In genomic region chr10:24916365-24916764, GRCh38 we compare ENCODE assay signal across 20 cellular contexts. TPM values are rescaled to one million over a fixed set of nuclear protein-coding genes. Genes with fewer than 3 reads are reported as not detected.
DNase-seq lines count a peak whose midpoint lies in the region; ATAC-seq and TF ChIP-seq lines count a peak whose summit lies in the region.
"Had no signal": no experiment of that assay in that cellular context is flagged by ENCODE, and none has a peak within 500 bp of the region (broad histone marks: within the 10 kb centered on the region; RNA-seq: fewer than 3 reads in every experiment).

No MANE protein-coding gene starts in this region.

- CTCF ChIA-PET in WTC11 (lab: Charles Lee), result no interaction called here

- H2AFZ ChIP-seq in GM23338, result peak overlapping the region; percentile 57; the same call in 1 of the 2 replicates

- no peak overlapping the region for H3K27ac ChIP-seq in GM23338 (ENCODE audit: low read depth)
- H3K27ac ChIP-seq: SK-N-MC had no signal

- peak; percentile 54 for DNase-seq in activated CD4-positive, alpha-beta T cell treated with anti-CD3 and anti-CD28 coated beads, Interleukin-2, amount 10 ng/mL, durations not matched to agents 24 days and 14 days
- DNase-seq in activated CD4-positive, alpha-beta T cell treated with anti-CD3 and anti-CD28 coated beads for 1 hour, result no peak
- DNase-seq in GM23338 (ENCODE audit: low spot score) (no peak), WTC11 (ENCODE audit: low spot score) (no peak), MV-4-11 (lab: John Stamatoyannopoulos, UW) (no peak)
- DNase-seq in natural killer cell treated with Interleukin-12 subunit alpha and Interleukin-12 subunit beta and Interleukin-15 and Interleukin-18, amount 100 ng/mL, for 72 hours (ENCODE audit: low spot score), result no peak
- DNase-seq: C1 segment of cervical spinal cord, DMS 273 treated with DMSO at 0.1 percent for 48 hours, GF-D8, IMR-90, NCI-H1436, NCI-H2029 treated with DMSO at 0.1 percent for 48 hours, NCI-H2171 treated with DMSO at 0.1 percent for 48 hours, NCI-H774, Peyer's patch, Right ventricle myocardium superior had no signal

- no peaks in the 10 kb centered on the region for H3K27me3 ChIP-seq in GM23338 (ENCODE audit: insufficient read depth)
- H3K27me3 ChIP-seq: Peyer's patch had no signal

- no peak overlapping the region for H3K4me3 Mint-ChIP-seq in activated CD4-positive, alpha-beta T cell treated with anti-CD3 and anti-CD28 coated beads, Interleukin-2, amount 10 ng/mL, durations not matched to agents 24 days and 14 days
- H3K4me3 Mint-ChIP-seq in GM23338 (no peak overlapping the region), WTC11 (no peak overlapping the region)
- no peak overlapping the region for H3K4me3 Mint-ChIP-seq in natural killer cell treated with Interleukin-12 subunit alpha and Interleukin-12 subunit beta and Interleukin-15 and Interleukin-18, amount 100 ng/mL, for 72 hours

- H4K20me1 ChIP-seq in GM23338 (replicated peaks; ENCODE audit: insufficient read depth), result no peaks in the 10 kb centered on the region

- peaks cover 5% of the 10 kb centered on the region for H3K9me3 Mint-ChIP-seq in activated CD4-positive, alpha-beta T cell treated with anti-CD3 and anti-CD28 coated beads, Interleukin-2, amount 10 ng/mL, durations not matched to agents 24 days and 14 days
- H3K9me3 Mint-ChIP-seq in GM23338, result peaks cover 6% of the 10 kb centered on the region; the same call in 2 of the 3 replicates
- peaks cover 6% of the 10 kb centered on the region for H3K9me3 Mint-ChIP-seq in WTC11
- H3K9me3 Mint-ChIP-seq in natural killer cell treated with Interleukin-12 subunit alpha and Interleukin-12 subunit beta and Interleukin-15 and Interleukin-18, amount 100 ng/mL, for 72 hours, result no peaks in the 10 kb centered on the region

- H3K36me3 Mint-ChIP-seq in activated CD4-positive, alpha-beta T cell treated with anti-CD3 and anti-CD28 coated beads, Interleukin-2, amount 10 ng/mL, durations not matched to agents 24 days and 14 days (ENCODE audit: low read depth), result peaks cover 3% of the 10 kb centered on the region
- H3K36me3 Mint-ChIP-seq in GM23338 (ENCODE audit: low read depth) (peaks cover 4% of the 10 kb centered on the region; the same call in 2 of the 3 replicates), WTC11 (peaks cover 5% of the 10 kb centered on the region)
- H3K36me3 Mint-ChIP-seq in natural killer cell treated with Interleukin-12 subunit alpha and Interleukin-12 subunit beta and Interleukin-15 and Interleukin-18, amount 100 ng/mL, for 72 hours, result peaks cover 6% of the 10 kb centered on the region

- no peak overlapping the region for H3K4me3 ChIP-seq in GM23338
- H3K4me3 ChIP-seq: Peyer's patch, SK-N-MC had no signal

- H3K27ac Mint-ChIP-seq in activated CD4-positive, alpha-beta T cell treated with anti-CD3 and anti-CD28 coated beads, Interleukin-2, amount 10 ng/mL, durations not matched to agents 24 days and 14 days, result no peak overlapping the region
- H3K27ac Mint-ChIP-seq in GM23338 (no peak overlapping the region), WTC11 (no peak overlapping the region)
- H3K27ac Mint-ChIP-seq in natural killer cell treated with Interleukin-12 subunit alpha and Interleukin-12 subunit beta and Interleukin-15 and Interleukin-18, amount 100 ng/mL, for 72 hours, result no peak overlapping the region

- H3K4me1 Mint-ChIP-seq in activated CD4-positive, alpha-beta T cell treated with anti-CD3 and anti-CD28 coated beads, Interleukin-2, amount 10 ng/mL, durations not matched to agents 24 days and 14 days, result peaks cover 17% of the 10 kb centered on the region
- H3K4me1 Mint-ChIP-seq in GM23338 (peaks cover 6% of the 10 kb centered on the region; the same call in 2 of the 3 replicates), WTC11 (peaks cover 6% of the 10 kb centered on the region)
- H3K4me1 Mint-ChIP-seq in natural killer cell treated with Interleukin-12 subunit alpha and Interleukin-12 subunit beta and Interleukin-15 and Interleukin-18, amount 100 ng/mL, for 72 hours (ENCODE audit: low read depth in 2 of 2), result peaks cover 19 to 21% of the 10 kb centered on the region in 2 donors

- peaks cover 4% of the 10 kb centered on the region; the same call in 1 of the 2 replicates for H3K9me2 ChIP-seq in GM23338 (ENCODE audit: insufficient read depth)

- POLR2A ChIA-PET in WTC11 (lab: Charles Lee), result no interaction called here

- H3K36me3 ChIP-seq in GM23338 (ENCODE audit: insufficient read depth), result no peaks in the 10 kb centered on the region
- H3K36me3 ChIP-seq: Peyer's patch had no signal

- H3K4me2 ChIP-seq in GM23338, result no peak overlapping the region

- H3F3A ChIP-seq in GM23338 (replicated peaks; ENCODE audit: low read depth), result no peaks in the 10 kb centered on the region

- no peaks in the 10 kb centered on the region for H3K27me3 Mint-ChIP-seq in activated CD4-positive, alpha-beta T cell treated with anti-CD3 and anti-CD28 coated beads, Interleukin-2, amount 10 ng/mL, durations not matched to agents 24 days and 14 days
- no peaks in the 10 kb centered on the region for H3K27me3 Mint-ChIP-seq in GM23338 (ENCODE audit: insufficient read depth, low read depth, poor library complexity)
- H3K27me3 Mint-ChIP-seq in WTC11 (ENCODE audit: low read depth), result no peaks in the 10 kb centered on the region; the same call in 1 of the 2 replicates
- no peaks in the 10 kb centered on the region for H3K27me3 Mint-ChIP-seq in natural killer cell treated with Interleukin-12 subunit alpha and Interleukin-12 subunit beta and Interleukin-15 and Interleukin-18, amount 100 ng/mL, for 72 hours

- intact Hi-C loops in activated CD4-positive, alpha-beta T cell treated with anti-CD3 and anti-CD28 coated beads, Interleukin-2, amount 10 ng/mL, durations not matched to agents 24 days and 14 days (cut with micrococcal nuclease), result no loop called here

- H3K79me2 ChIP-seq in GM23338 (replicated peaks; ENCODE audit: insufficient read depth), result no peaks in the 10 kb centered on the region

- no peaks in the 10 kb centered on the region for H3K4me1 ChIP-seq in GM23338 (ENCODE audit: insufficient read depth)
- H3K4me1 ChIP-seq: Peyer's patch had no signal

- ATAC-seq in GM23338 (no peak), WTC11 (peak; percentile 55), HG03342 (IDR thresholded peaks at IDR 0.05; ENCODE audit: unreplicated experiment) (no peak), HG03025 (IDR thresholded peaks at IDR 0.05; ENCODE audit: low FRiP score, unreplicated experiment) (no peak)
- ATAC-seq in natural killer cell treated with Interleukin-12 subunit alpha and Interleukin-12 subunit beta and Interleukin-15 and Interleukin-18, amount 100 ng/mL, for 72 hours, result peak; percentile 67 to 74

- TF ChIP-seq CTCF in GM23338 (conservative IDR thresholded peaks at IDR 0.05; ENCODE audit: low read depth in 2 of 2) (no peak), WTC11 (IDR thresholded peaks at IDR 0.05) (no peak)

TF ChIP-seq in GM23338, 12 proteins besides CTCF, POLR2A, EP300 and RAD21:
- TF ChIP-seq ZNF114 (CRISPR knock-in tag; IDR thresholded peaks at IDR 0.05) (no peak), ETS1 (IDR thresholded peaks at IDR 0.05) (no peak), CREB1 (CRISPR knock-in tag; IDR thresholded peaks at IDR 0.05; ENCODE audit: low read depth) (no peak), STAT1 (IDR thresholded peaks at IDR 0.05; ENCODE audit: unreplicated experiment) (no peak), POLR2AphosphoS5 (IDR thresholded peaks at IDR 0.05; ENCODE audit: low read depth) (no peak), JUNB (IDR thresholded peaks at IDR 0.05; ENCODE audit: unreplicated experiment) (no peak), EZH2 (IDR thresholded peaks at IDR 0.05; ENCODE audit: low read depth, unreplicated experiment) (no peak)

TF ChIP-seq in WTC11, 78 proteins besides CTCF, POLR2A, EP300 and RAD21:
- TF ChIP-seq NR1H2 (CRISPR knock-in tag; IDR thresholded peaks at IDR 0.05) (no peak), CREB1 (CRISPR knock-in tag; IDR thresholded peaks at IDR 0.05) (no peak), JUN (CRISPR knock-in tag; IDR thresholded peaks at IDR 0.05) (no peak), TP53 (CRISPR knock-in tag; IDR thresholded peaks at IDR 0.05) (no peak)

RNA-seq across cellular contexts. Expression of gene PRTFDC1, which starts 36.0 kb away (rescaled TPM):
- 0.21 and 0.50 TPM in 2 replicates for total RNA-seq in activated CD4-positive, alpha-beta T cell treated with anti-CD3 and anti-CD28 coated beads, Interleukin-2, amount 10 ng/mL, durations not matched to agents 24 days and 14 days
- 5.3 and 7.9 TPM in 2 replicates for total RNA-seq in GM23338 (2014; rRNA removed; shearing (Covaris generic))
- 7.6 and 9.1 TPM in 2 replicates for polyA plus RNA-seq in GM23338 (2016; fragmentation: Nextera tagmentation; extraction: Ambion mirVana)
- 4.8 to 6.4 TPM (median 6.1 TPM) in 3 replicates for total RNA-seq in WTC11 (2021)
- under 1 TPM in 1 of 2 donors, not detected in 1; 0.69 TPM for total RNA-seq in natural killer cell treated with Interleukin-12 subunit alpha and Interleukin-12 subunit beta and Interleukin-15 and Interleukin-18, amount 100 ng/mL, for 72 hours
- total RNA-seq: HT1080 had no signal

Comparison
In these comparisons a context has a peak if more than half of its experiments do, and no peak if none do; other contexts are left out.
1. ATAC-seq: peak in WTC11 (single experiment) and natural killer cell treated with Interleukin-12 subunit alpha and Interleukin-12 subunit beta and Interleukin-15 and Interleukin-18, amount 100 ng/mL, for 72 hours (2 of 2); none in GM23338 (single experiment), HG03342 (single experiment) and HG03025 (single experiment).